In the genomic region with DNA sequence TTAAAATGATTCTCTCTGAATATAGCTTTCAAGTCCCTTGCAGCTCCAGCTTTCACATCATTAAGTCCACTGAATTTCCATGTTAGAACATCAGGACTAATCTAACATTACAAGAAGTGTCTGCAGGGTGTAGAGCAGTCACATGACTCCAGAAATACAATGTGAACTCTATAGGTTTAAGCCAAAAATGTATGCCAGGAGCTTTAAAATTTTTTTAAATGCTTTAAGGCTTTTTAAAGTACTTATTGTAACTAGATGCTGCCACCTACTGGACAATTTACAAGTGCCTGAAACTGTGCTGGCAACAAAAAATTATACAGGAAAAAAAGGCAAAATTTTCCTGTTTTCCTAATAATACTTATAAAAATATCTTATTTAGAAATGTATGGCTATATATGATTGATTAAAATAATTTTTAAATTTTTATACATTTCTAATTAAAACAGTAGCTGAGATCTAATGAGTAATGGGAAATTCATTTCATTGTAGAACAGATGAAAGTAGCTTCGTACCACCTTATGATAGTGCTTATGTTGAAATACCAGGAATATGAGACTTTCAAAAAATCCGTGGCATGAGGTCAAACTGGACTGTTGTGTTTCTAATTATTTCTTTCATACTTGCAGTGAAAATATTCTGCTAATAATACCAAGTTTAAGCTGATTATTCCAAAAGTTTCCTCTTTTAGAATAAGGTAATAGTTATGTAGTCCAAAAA, we compare ENCODE assay signal across 8 cellular contexts. TPM values are rescaled to one million over a fixed set of nuclear protein-coding genes. Genes with fewer than 3 reads are reported as not detected.
A peak's percentile ranks its signal among the peaks of the same experiment; 100 is the strongest.
DNase-seq lines count a peak whose midpoint lies in the region; ATAC-seq, FAIRE-seq and TF ChIP-seq lines count a peak whose summit lies in the region.

No MANE protein-coding gene starts in this region.

- H4K20me1 ChIP-seq in OCI-LY3 (ENCODE audit: insufficient read depth, low read length) = no peaks in the 10 kb centered on the region

- H3K27me3 Mint-ChIP-seq in nephron (ENCODE audit: low read depth) = no peaks in the 10 kb centered on the region

- peaks cover 9% of the 10 kb centered on the region for H3K4me1 Mint-ChIP-seq in nephron

- no peak overlapping the region for H3K4me3 Mint-ChIP-seq in nephron

- no peaks in the 10 kb centered on the region for H3K79me2 ChIP-seq in OCI-LY3 (ENCODE audit: low read length)

- H2AFZ ChIP-seq in OCI-LY3 (ENCODE audit: low read depth, low read length) = no peak overlapping the region

- H3K4me1 ChIP-seq in OCI-LY3 (ENCODE audit: low read length) = peaks cover 4% of the 10 kb centered on the region; the same call in 1 of the 2 replicates

- TF ChIP-seq CTCF in OCI-LY3 (IDR thresholded peaks at IDR 0.05; ENCODE audit: low read depth, low read length) = peak; percentile 70
- TF ChIP-seq CTCF in nephron (IDR thresholded peaks at IDR 0.05; ENCODE audit: unreplicated experiment in 3 of 3) = peak; percentile 78 to 94 (median 94)

- H3K27ac ChIP-seq in OCI-LY3 (ENCODE audit: low read length) = no peak overlapping the region

- no peaks in the 10 kb centered on the region for H3K9me3 ChIP-seq in OCI-LY3 (ENCODE audit: insufficient read depth, low read length)

- no peak for FAIRE-seq in HTR-8/SVneo (lab: Jason Lieb, UNC)

- DNase-seq in DMS153 (lab: John Stamatoyannopoulos, UW) (peak; percentile 6), HTR-8/SVneo (ENCODE audit: insufficient read length, low spot score) (peak; percentile 25), dedifferentiated amniotic fluid mesenchymal stem cell (ENCODE audit: extremely low spot score) (peak; percentile 80)

- peak overlapping the region in 2 of 3 experiments; percentile 62 to 80 for H3K27ac Mint-ChIP-seq in nephron

- peak overlapping the region; percentile 6; the same call in 1 of the 2 replicates for H3K4me2 ChIP-seq in OCI-LY3 (ENCODE audit: low read length)

- ATAC-seq in GM21529 (IDR thresholded peaks at IDR 0.05; ENCODE audit: unreplicated experiment) (no peak), HG03135 (IDR thresholded peaks at IDR 0.05; ENCODE audit: unreplicated experiment) (no peak), esophagus mucosa (no peak)

- H3K36me3 Mint-ChIP-seq in nephron (ENCODE audit: low read depth) = no peaks in the 10 kb centered on the region

- no peaks in the 10 kb centered on the region for H3K36me3 ChIP-seq in OCI-LY3 (replicated peaks; ENCODE audit: low read depth, low read length)

- no peak overlapping the region for H3K9ac ChIP-seq in OCI-LY3 (ENCODE audit: low read length)

- H3K4me3 ChIP-seq in OCI-LY3 (ENCODE audit: low read length) = no peak overlapping the region

- H3K9me3 Mint-ChIP-seq in nephron = peaks cover 3% of the 10 kb centered on the region

- H3K27me3 ChIP-seq in OCI-LY3 (ENCODE audit: low read depth, low read length) = no peaks in the 10 kb centered on the region

RNA-seq across cellular contexts. Expression of a gene that starts 25.7 kb away (rescaled TPM):
- total RNA-seq in esophagus mucosa = 0.28 TPM

Comparison
In these comparisons a context has a peak if more than half of its experiments do, and no peak if none do; other contexts are left out.
1. DNase-seq: peak in every context shown above with its lines; median percentile 80 in dedifferentiated amniotic fluid mesenchymal stem cell; 25 in HTR-8/SVneo; 6 in DMS153.